In genomic region chr7:76357379-76358052, GRCh38 we compare ENCODE assay signal across 8 cellular contexts. TPM values are rescaled to one million over a fixed set of nuclear protein-coding genes. Genes with fewer than 3 reads are reported as not detected.
DNase-seq lines count a peak whose midpoint lies in the region; TF ChIP-seq lines count a peak whose summit lies in the region.

No MANE protein-coding gene starts in this region.

- peaks cover 23% of the 10 kb centered on the region for H3K4me1 ChIP-seq in SJSA1 (replicated peaks)

- peak overlapping the region; percentile 99 for H3K27ac ChIP-seq in SJSA1

- H3K4me3 ChIP-seq in SJSA1 (peak overlapping the region; percentile 91), fibroblast of the aortic adventitia (ENCODE audit: low read depth, low read length) (peak overlapping the region; percentile 88), skeletal muscle cell (ENCODE audit: low read depth, low read length) (peak overlapping the region; percentile 93)

- H3K36me3 ChIP-seq in SJSA1 = peaks cover 57% of the 10 kb centered on the region

- no peaks in the 10 kb centered on the region for H3K9me3 ChIP-seq in SJSA1 (replicated peaks)

- no peak for TF ChIP-seq CTCF in fibroblast of the aortic adventitia (IDR thresholded peaks at IDR 0.05; ENCODE audit: insufficient read depth, low read length)

- no peaks in the 10 kb centered on the region for H3K27me3 ChIP-seq in SJSA1 (replicated peaks)

- DNase-seq in DMS53 (lab: John Stamatoyannopoulos, UW) (peak; percentile 58), DMS53 treated with DMSO at 0.1 percent for 48 hours (lab: John Stamatoyannopoulos, UW; ENCODE audit: unreplicated experiment) (no peak), SJSA1 (ENCODE audit: low read depth in 1 of 2, low spot score in 2 of 2) (peak in 1 of 2 experiments; percentile 28), fibroblast of the aortic adventitia (ENCODE audit: low read depth) (no peak), skeletal muscle cell (ENCODE audit: low read depth) (no peak), NK-92 (lab: John Stamatoyannopoulos, UW; ENCODE audit: unreplicated experiment) (no peak), DMS 273 treated with DMSO at 0.1 percent for 48 hours (lab: John Stamatoyannopoulos, UW) (no peak), NCI-H2227 (lab: John Stamatoyannopoulos, UW; ENCODE audit: unreplicated experiment) (no peak)

RNA-seq across cellular contexts. Expression of gene YWHAG, which starts 1.3 kb away (rescaled TPM):
- total RNA-seq in SJSA1 (2014; rRNA removed; shearing (Covaris generic)) = 67.0 and 76.1 TPM in 2 replicates
- total RNA-seq in fibroblast of the aortic adventitia (ENCODE audit: low replicate concordance) = 112 and 115 TPM in 2 replicates

RNA-seq across cellular contexts. Expression of gene SSC4D, which starts 52.0 kb away (rescaled TPM):
- 0.34 TPM in 1 of 2 replicates, not detected in the other for total RNA-seq in SJSA1 (2014; rRNA removed; shearing (Covaris generic))
- 0.36 and 1.5 TPM in 2 replicates for total RNA-seq in fibroblast of the aortic adventitia (ENCODE audit: low replicate concordance)

RNA-seq across cellular contexts. Expression of gene HSPB1, which starts 55.0 kb away (rescaled TPM):
- total RNA-seq in SJSA1 (2014; rRNA removed; shearing (Covaris generic)) = 119 and 221 TPM in 2 replicates
- 91.8 and 128 TPM in 2 replicates for total RNA-seq in fibroblast of the aortic adventitia (ENCODE audit: low replicate concordance)
